14 cellular contexts compared by ENCODE assay signal in the genomic region with DNA sequence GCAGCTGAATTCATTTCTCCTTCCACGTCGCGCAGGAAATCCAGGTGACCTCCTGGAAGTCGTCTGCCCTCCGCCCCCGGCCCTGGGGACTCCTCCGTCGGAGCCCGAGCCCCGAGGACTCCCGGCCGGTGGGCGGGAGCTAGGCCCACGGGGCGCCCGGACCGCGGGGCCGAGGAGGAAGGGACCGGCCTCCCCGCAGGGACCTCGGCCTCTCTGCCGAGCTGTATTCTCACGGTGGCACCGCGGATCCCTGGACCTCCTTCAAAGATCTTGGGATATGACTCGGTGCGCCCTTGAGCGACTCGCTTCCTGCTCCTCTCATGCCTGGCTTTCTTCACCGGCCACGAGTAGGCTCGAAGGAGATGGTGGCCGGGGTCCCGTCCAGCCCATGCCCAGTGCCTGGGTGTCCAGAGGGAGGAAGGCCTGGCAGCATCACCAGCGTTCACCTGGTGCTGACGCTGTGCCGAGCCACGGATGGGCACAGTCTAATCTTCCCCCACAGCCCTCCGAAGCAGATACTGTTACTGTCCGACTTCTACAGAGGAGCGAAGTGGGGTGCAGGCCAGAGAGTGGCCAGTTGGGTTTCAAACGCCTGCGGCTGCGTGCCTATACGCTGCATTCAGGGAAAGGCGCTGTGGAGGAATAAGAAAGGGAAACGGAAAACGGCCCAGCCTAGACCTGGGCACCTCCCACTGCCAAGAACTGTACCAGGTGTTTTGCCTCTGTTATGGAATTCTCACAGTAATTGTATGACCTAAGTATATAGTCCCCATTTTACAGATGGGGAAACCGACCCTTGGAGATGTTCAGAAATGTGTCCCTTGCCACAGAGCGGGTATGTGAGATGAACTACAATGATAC. TPM values are rescaled to one million over a fixed set of nuclear protein-coding genes. Genes with fewer than 3 reads are reported as not detected.
DNase-seq lines count a peak whose midpoint lies in the region; ATAC-seq and TF ChIP-seq lines count a peak whose summit lies in the region.
"Had no signal": no experiment of that assay in that cellular context is flagged by ENCODE, and none has a peak within 500 bp of the region (broad histone marks: within the 10 kb centered on the region; RNA-seq: fewer than 3 reads in every experiment).

No MANE protein-coding gene starts in this region.

- H2AFZ ChIP-seq in mammary epithelial cell (ENCODE audit: low read depth, low read length) = no peak overlapping the region

- dilution Hi-C loops in mammary epithelial cell (cut with HindIII; ENCODE audit: low sequenced_read_pairs) = no loop called here

- H3K4me2 ChIP-seq in mammary epithelial cell (ENCODE audit: insufficient read depth, low read depth, low read length) = peak overlapping the region; percentile 66

- intact Hi-C loops in mammary epithelial cell (cut with micrococcal nuclease) = no loop called here
- intact Hi-C loops in breast epithelium (cut with DNase I; ENCODE audit: low total_unique reads) = no loop called here

- H3K4me3 Mint-ChIP-seq in activated naive CD8-positive, alpha-beta T cell treated with anti-CD3 and anti-CD28 coated beads, Interleukin-2, amount 10 ng/mL, durations not matched to agents 7 days and 5 days = peak overlapping the region; percentile 40
- H3K4me3 Mint-ChIP-seq: immature natural killer cell had no signal

- POLR2A ChIA-PET in activated naive CD8-positive, alpha-beta T cell treated with anti-CD3 and anti-CD28 coated beads, Interleukin-2, amount 10 ng/mL, durations not matched to agents 7 days and 5 days (lab: Charles Lee) = no interaction called here

- H3K9ac ChIP-seq in mammary epithelial cell (ENCODE audit: insufficient read depth, low read length) = no peak overlapping the region

- TF ChIP-seq CTCF in mammary epithelial cell (conservative IDR thresholded peaks at IDR 0.05 in 1 of 2, IDR thresholded peaks at IDR 0.05 in 1 of 2; ENCODE audit: extremely low read depth in 1 of 2, insufficient read depth in 1 of 2, low read depth in 1 of 2, low read length in 2 of 2) = no peak
- no peak for TF ChIP-seq CTCF in breast epithelium (IDR thresholded peaks at IDR 0.05)

- H3K27ac Mint-ChIP-seq in activated naive CD8-positive, alpha-beta T cell treated with anti-CD3 and anti-CD28 coated beads, Interleukin-2, amount 10 ng/mL, durations not matched to agents 7 days and 5 days = no peak overlapping the region
- H3K27ac Mint-ChIP-seq: immature natural killer cell had no signal

- peaks cover 27% of the 10 kb centered on the region for H3K27me3 ChIP-seq in mammary epithelial cell (ENCODE audit: insufficient read depth, low read length)
- peaks cover 0 to 71% of the 10 kb centered on the region in 2 donors for H3K27me3 ChIP-seq in breast epithelium
- peaks cover 43% of the 10 kb centered on the region for H3K27me3 ChIP-seq in thymus (ENCODE audit: control insufficient read depth, insufficient read depth)

- H3K4me1 ChIP-seq in mammary epithelial cell (ENCODE audit: insufficient read depth, low read length) = peaks cover 5% of the 10 kb centered on the region
- no peaks in the 10 kb centered on the region for H3K4me1 ChIP-seq in breast epithelium
- no peaks in the 10 kb centered on the region for H3K4me1 ChIP-seq in thymus (ENCODE audit: control insufficient read depth, insufficient read depth, low read length)

- no peaks in the 10 kb centered on the region for H3K36me3 ChIP-seq in mammary epithelial cell (ENCODE audit: insufficient read depth, low read length)
- no peaks in the 10 kb centered on the region for H3K36me3 ChIP-seq in breast epithelium
- H3K36me3 ChIP-seq in thymus (ENCODE audit: control insufficient read depth, insufficient read depth) = no peaks in the 10 kb centered on the region

- H3K4me3 ChIP-seq in mammary epithelial cell (replicated peaks in 1 of 3; ENCODE audit: insufficient read depth in 1 of 3, low read depth in 2 of 3, low read length in 3 of 3) = no peak overlapping the region
- H3K4me3 ChIP-seq in breast epithelium = peak overlapping the region in 1 of 3 donors; percentile 39
- H3K4me3 ChIP-seq in thymus (ENCODE audit: low read length) = peak overlapping the region; percentile 8
- H3K4me3 ChIP-seq: body of pancreas had no signal

- no peaks in the 10 kb centered on the region for H3K9me3 ChIP-seq in mammary epithelial cell (replicated peaks; ENCODE audit: insufficient read depth, low read length)
- peaks cover 5 to 11% of the 10 kb centered on the region in 2 donors for H3K9me3 ChIP-seq in breast epithelium
- peaks cover 3% of the 10 kb centered on the region for H3K9me3 ChIP-seq in thymus (ENCODE audit: control insufficient read depth)

- peaks cover 17% of the 10 kb centered on the region for H3K9me3 Mint-ChIP-seq in activated naive CD8-positive, alpha-beta T cell treated with anti-CD3 and anti-CD28 coated beads, Interleukin-2, amount 10 ng/mL, durations not matched to agents 7 days and 5 days

- peaks cover 6% of the 10 kb centered on the region for H3K36me3 Mint-ChIP-seq in activated naive CD8-positive, alpha-beta T cell treated with anti-CD3 and anti-CD28 coated beads, Interleukin-2, amount 10 ng/mL, durations not matched to agents 7 days and 5 days

- in situ Hi-C loops in mammary epithelial cell (cut with MboI; ENCODE audit: low sequenced_read_pairs in 2 of 2) = loop anchor here in 1 of 2 donors (5.0 kb wide), 1 partner anchor 114 kb away; no protein-coding TSS in a partner anchor

- H4K20me1 ChIP-seq in mammary epithelial cell (ENCODE audit: insufficient read depth, low read length) = no peaks in the 10 kb centered on the region

- no TSS peak for BruUV-seq in mammary epithelial cell (replicated peaks; lab: Mats Ljungman, UMichigan)

- no peak for DNase-seq in mammary epithelial cell
- DNase-seq in breast epithelium (ENCODE audit: low spot score in 2 of 2) = no peak
- DNase-seq in activated naive CD8-positive, alpha-beta T cell treated with anti-CD3 and anti-CD28 coated beads, Interleukin-2, amount 10 ng/mL, durations not matched to agents 7 days and 5 days = no peak
- peak; percentile 53 for DNase-seq in mesenteric fat pad (ENCODE audit: low spot score)
- DNase-seq in stimulated activated CD4-positive, alpha-beta T cell treated with anti-CD3 and anti-CD28 coated beads, Interleukin-4, amount 100 ng/mL, for 24 hours = no peak
- no peak for DNase-seq in C1 segment of cervical spinal cord (lab: John Stamatoyannopoulos, UW)
- DNase-seq: immature natural killer cell, NCI-H2171, nucleus accumbens, OCI-M1, T1000 had no signal

- CTCF ChIA-PET in mammary epithelial cell (lab: Charles Lee; ENCODE audit: low non-redundant PET) = no interaction called here

- TF ChIP-seq POLR2A in breast epithelium (IDR thresholded peaks at IDR 0.05) = no peak

- WGBS in mammary epithelial cell (ENCODE audit: low coverage, missing lambda C conversion rate) = 73% methylated on average over 16 of the region's 51 CpGs
- WGBS in thymus = 10% methylated on average over 51 of the region's 51 CpGs

- no peak for ATAC-seq in activated naive CD8-positive, alpha-beta T cell treated with anti-CD3 and anti-CD28 coated beads, Interleukin-2, amount 10 ng/mL, durations not matched to agents 7 days and 5 days (ENCODE audit: low read depth)
- ATAC-seq in HG03095 (IDR thresholded peaks at IDR 0.05; ENCODE audit: unreplicated experiment) = no peak
- ATAC-seq: body of pancreas had no signal

- H3K79me2 ChIP-seq in mammary epithelial cell (ENCODE audit: insufficient read depth, low read length) = no peaks in the 10 kb centered on the region

- peaks cover 75% of the 10 kb centered on the region for H3K27me3 Mint-ChIP-seq in activated naive CD8-positive, alpha-beta T cell treated with anti-CD3 and anti-CD28 coated beads, Interleukin-2, amount 10 ng/mL, durations not matched to agents 7 days and 5 days

- peaks cover 12% of the 10 kb centered on the region for H3K4me1 Mint-ChIP-seq in activated naive CD8-positive, alpha-beta T cell treated with anti-CD3 and anti-CD28 coated beads, Interleukin-2, amount 10 ng/mL, durations not matched to agents 7 days and 5 days

- H3K27ac ChIP-seq in mammary epithelial cell (ENCODE audit: insufficient read depth, low read depth, low read length) (no peak overlapping the region), breast epithelium (no peak overlapping the region), thymus (ENCODE audit: low read depth) (no peak overlapping the region)
- H3K27ac ChIP-seq: body of pancreas had no signal

RNA-seq across cellular contexts. Expression of a gene that starts 47.3 kb away (rescaled TPM):
- not detected for total RNA-seq in mammary epithelial cell
- not detected for polyA plus RNA-seq in mammary epithelial cell
- not detected for polyA minus RNA-seq in mammary epithelial cell
- total RNA-seq in breast epithelium = under 1 TPM in 1 of 3 donors, not detected in 2; 0.59 TPM
- total RNA-seq in activated naive CD8-positive, alpha-beta T cell treated with anti-CD3 and anti-CD28 coated beads, Interleukin-2, amount 10 ng/mL, durations not matched to agents 7 days and 5 days = 1 to 10 TPM in 1 of 2 experiments, under 1 TPM in 1; 0.89 to 1.1 TPM
- total RNA-seq in mesenteric fat pad = 0.06 TPM
- 1.6 TPM for polyA plus RNA-seq in thymus
